ENCODE assay signal across 1 cellular context in the genomic region with DNA sequence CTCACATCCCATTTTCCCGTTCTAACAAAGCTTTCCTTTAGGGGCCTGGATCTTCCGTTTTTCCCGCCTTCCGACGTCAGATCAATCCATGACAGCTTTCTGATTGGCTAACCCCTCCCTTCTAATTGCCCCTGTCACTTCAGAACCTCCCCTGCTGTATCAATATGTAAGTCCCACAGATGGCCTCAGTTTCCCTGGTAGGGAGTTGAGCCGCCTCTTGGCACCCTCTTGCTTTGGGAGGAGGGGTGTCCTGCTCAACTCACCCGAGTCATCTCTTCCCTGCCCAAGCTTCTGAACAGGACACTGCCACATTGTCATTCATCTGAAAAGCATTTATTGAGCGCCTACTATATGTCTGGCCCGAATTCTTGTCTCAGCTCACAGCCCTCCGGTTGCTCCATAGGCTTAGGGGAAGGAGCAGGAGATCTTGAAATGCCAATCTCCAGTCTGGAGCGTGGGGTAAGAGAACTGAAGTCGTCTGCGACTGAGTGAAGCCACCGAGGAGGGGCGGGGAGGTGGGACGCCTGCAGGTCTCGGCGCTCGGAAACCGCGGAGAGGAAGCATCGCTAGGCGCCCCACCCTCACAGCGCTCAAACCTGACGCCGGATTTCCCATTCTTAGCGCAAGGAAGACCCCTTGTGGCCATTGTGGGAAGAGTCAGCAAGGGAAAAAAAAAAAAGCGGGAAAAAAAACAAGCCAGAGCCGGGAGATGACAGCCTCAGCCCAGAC.
TF ChIP-seq lines count a peak whose summit lies in the region.

No MANE protein-coding gene starts in this region.

TF ChIP-seq in GM23338, 12 proteins besides CTCF, POLR2A, EP300 and RAD21 (continued from another document):
- TF ChIP-seq, protein P1, sequence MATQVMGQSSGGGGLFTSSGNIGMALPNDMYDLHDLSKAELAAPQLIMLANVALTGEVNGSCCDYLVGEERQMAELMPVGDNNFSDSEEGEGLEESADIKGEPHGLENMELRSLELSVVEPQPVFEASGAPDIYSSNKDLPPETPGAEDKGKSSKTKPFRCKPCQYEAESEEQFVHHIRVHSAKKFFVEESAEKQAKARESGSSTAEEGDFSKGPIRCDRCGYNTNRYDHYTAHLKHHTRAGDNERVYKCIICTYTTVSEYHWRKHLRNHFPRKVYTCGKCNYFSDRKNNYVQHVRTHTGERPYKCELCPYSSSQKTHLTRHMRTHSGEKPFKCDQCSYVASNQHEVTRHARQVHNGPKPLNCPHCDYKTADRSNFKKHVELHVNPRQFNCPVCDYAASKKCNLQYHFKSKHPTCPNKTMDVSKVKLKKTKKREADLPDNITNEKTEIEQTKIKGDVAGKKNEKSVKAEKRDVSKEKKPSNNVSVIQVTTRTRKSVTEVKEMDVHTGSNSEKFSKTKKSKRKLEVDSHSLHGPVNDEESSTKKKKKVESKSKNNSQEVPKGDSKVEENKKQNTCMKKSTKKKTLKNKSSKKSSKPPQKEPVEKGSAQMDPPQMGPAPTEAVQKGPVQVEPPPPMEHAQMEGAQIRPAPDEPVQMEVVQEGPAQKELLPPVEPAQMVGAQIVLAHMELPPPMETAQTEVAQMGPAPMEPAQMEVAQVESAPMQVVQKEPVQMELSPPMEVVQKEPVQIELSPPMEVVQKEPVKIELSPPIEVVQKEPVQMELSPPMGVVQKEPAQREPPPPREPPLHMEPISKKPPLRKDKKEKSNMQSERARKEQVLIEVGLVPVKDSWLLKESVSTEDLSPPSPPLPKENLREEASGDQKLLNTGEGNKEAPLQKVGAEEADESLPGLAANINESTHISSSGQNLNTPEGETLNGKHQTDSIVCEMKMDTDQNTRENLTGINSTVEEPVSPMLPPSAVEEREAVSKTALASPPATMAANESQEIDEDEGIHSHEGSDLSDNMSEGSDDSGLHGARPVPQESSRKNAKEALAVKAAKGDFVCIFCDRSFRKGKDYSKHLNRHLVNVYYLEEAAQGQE (IDR thresholded peaks at IDR 0.05; ENCODE audit: unreplicated experiment): no peak
- TF ChIP-seq NANOG (IDR thresholded peaks at IDR 0.05; ENCODE audit: borderline replicate concordance): no peak
- TF ChIP-seq EZH2phosphoT487 (IDR thresholded peaks at IDR 0.05; ENCODE audit: unreplicated experiment): no peak
